In the genomic region with DNA sequence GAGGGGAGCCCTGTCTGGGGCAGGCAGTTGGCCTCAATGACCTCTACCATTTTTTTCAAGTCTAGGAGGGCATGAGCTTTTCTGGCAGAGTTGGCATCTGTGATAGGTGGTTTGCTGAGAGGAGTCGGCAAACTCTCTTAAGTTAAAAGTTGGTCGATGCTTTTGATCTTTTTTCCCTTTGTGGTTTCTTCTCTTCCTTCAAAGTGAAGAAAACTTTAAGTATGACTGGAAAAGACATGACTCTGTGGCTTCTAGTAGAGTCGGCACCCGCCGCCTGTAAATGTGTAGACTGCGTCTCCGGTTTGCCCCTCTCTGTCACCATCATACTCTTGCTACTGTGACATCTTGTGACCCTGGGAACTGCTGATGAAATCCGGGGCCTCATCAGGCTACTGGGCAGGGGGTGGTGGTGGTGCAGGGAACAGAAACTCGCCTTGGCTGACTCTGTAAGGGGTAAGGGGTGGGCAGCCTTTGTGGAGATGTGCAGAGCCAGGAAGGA, we compare ENCODE assay signal across 11 cellular contexts. TPM values are rescaled to one million over a fixed set of nuclear protein-coding genes. Genes with fewer than 3 reads are reported as not detected.
A peak's percentile ranks its signal among the peaks of the same experiment; 100 is the strongest.
DNase-seq lines count a peak whose midpoint lies in the region; ATAC-seq and TF ChIP-seq lines count a peak whose summit lies in the region.
"Had no signal": no experiment of that assay in that cellular context is flagged by ENCODE, and none has a peak within 500 bp of the region (broad histone marks: within the 10 kb centered on the region; RNA-seq: fewer than 3 reads in every experiment).

No MANE protein-coding gene starts in this region.

- no peak overlapping the region for H4K8ac ChIP-seq in trophoblast cell (ENCODE audit: low read depth, low read length)

- H2BK120ac ChIP-seq in trophoblast cell (ENCODE audit: insufficient read depth, low read length, poor library complexity), result no peak overlapping the region

- H3K4me2 ChIP-seq in OCI-LY3 (ENCODE audit: low read length), result peak overlapping the region; percentile 72
- H3K4me2 ChIP-seq in trophoblast cell (ENCODE audit: low read length), result no peak overlapping the region

- H3K27me3 ChIP-seq in OCI-LY3 (ENCODE audit: low read depth, low read length) (no peaks in the 10 kb centered on the region), trophoblast cell (ENCODE audit: insufficient read depth, low read length) (no peaks in the 10 kb centered on the region), heart left ventricle (no peaks in the 10 kb centered on the region)
- H3K27me3 ChIP-seq: ascending aorta, uterus had no signal

- DNase-seq in activated naive CD8-positive, alpha-beta T cell treated with anti-CD3 and anti-CD28 coated beads, Interleukin-2, amount 50 U/mL, for 16 hours (ENCODE audit: low read depth, low spot score), result peak; percentile 22
- peak; percentile 52 for DNase-seq in stimulated activated CD4-positive, alpha-beta T cell treated with anti-CD3 and anti-CD28 coated beads, Interleukin-4, amount 100 ng/mL, for 1 hour
- DNase-seq in NCI-H146 treated with DMSO at 0.1 percent for 48 hours (lab: John Stamatoyannopoulos, UW; ENCODE audit: unreplicated experiment), result no peak
- no peak for DNase-seq in trophoblast cell
- no peak for DNase-seq in NCI-H1436 (lab: John Stamatoyannopoulos, UW)
- no peak for DNase-seq in heart left ventricle
- DNase-seq: uterus had no signal

- no peak for TF ChIP-seq CTCF in OCI-LY3 (IDR thresholded peaks at IDR 0.05; ENCODE audit: low read depth, low read length)
- TF ChIP-seq CTCF in heart left ventricle (IDR thresholded peaks at IDR 0.05), result no peak

- TF ChIP-seq POLR2A in heart left ventricle (IDR thresholded peaks at IDR 0.05), result no peak

- H2AFZ ChIP-seq in OCI-LY3 (ENCODE audit: low read depth, low read length) (no peak overlapping the region), trophoblast cell (ENCODE audit: insufficient read depth, low read length, poor library complexity) (no peak overlapping the region)

- no peak overlapping the region for H3K23ac ChIP-seq in trophoblast cell (ENCODE audit: low read length)

- no peaks in the 10 kb centered on the region for H3K9me3 ChIP-seq in OCI-LY3 (ENCODE audit: insufficient read depth, low read length)
- no peaks in the 10 kb centered on the region for H3K9me3 ChIP-seq in trophoblast cell (ENCODE audit: insufficient read depth, low read depth, low read length)
- H3K9me3 ChIP-seq in heart left ventricle, result no peaks in the 10 kb centered on the region
- H3K9me3 ChIP-seq: ascending aorta, uterus had no signal

- H3K79me1 ChIP-seq in trophoblast cell (ENCODE audit: low read length), result no peaks in the 10 kb centered on the region

- H2BK5ac ChIP-seq in trophoblast cell (ENCODE audit: low read depth, low read length, poor library complexity), result no peak overlapping the region

- H4K91ac ChIP-seq in trophoblast cell (ENCODE audit: low read depth, low read length), result no peak overlapping the region

- H3K9ac ChIP-seq in OCI-LY3 (ENCODE audit: low read length), result peak overlapping the region; percentile 88
- H3K9ac ChIP-seq in trophoblast cell (ENCODE audit: low read length), result no peak overlapping the region

- H3K27ac ChIP-seq in OCI-LY3 (ENCODE audit: low read length) (peak overlapping the region; percentile 100), trophoblast cell (ENCODE audit: low read depth, low read length) (no peak overlapping the region), heart left ventricle (peak overlapping the region in 2 of 12 donors; percentile 85 to 96)
- H3K27ac ChIP-seq: uterus had no signal

- H3K4ac ChIP-seq in trophoblast cell (ENCODE audit: low read depth, low read length), result no peak overlapping the region

- H3K4me1 ChIP-seq in OCI-LY3 (ENCODE audit: low read length), result peaks cover 89% of the 10 kb centered on the region
- no peaks in the 10 kb centered on the region for H3K4me1 ChIP-seq in trophoblast cell (ENCODE audit: control insufficient read depth in 1 of 2, insufficient read depth in 2 of 2, low read length in 2 of 2)
- peaks cover 8 to 91% (median 33%) of the 10 kb centered on the region in 12 donors for H3K4me1 ChIP-seq in heart left ventricle
- H3K4me1 ChIP-seq: ascending aorta, uterus had no signal

- ATAC-seq in GM18909 (IDR thresholded peaks at IDR 0.05; ENCODE audit: poor library complexity, unreplicated experiment) (peak; percentile 21), heart left ventricle (no peak)

- no peak overlapping the region for H2BK12ac ChIP-seq in trophoblast cell (ENCODE audit: low read length)

- H3K18ac ChIP-seq in trophoblast cell (ENCODE audit: low read length), result no peak overlapping the region

- peak overlapping the region; percentile 43; the same call in 1 of the 2 replicates for H3K4me3 ChIP-seq in OCI-LY3 (ENCODE audit: low read length)
- no peak overlapping the region for H3K4me3 ChIP-seq in trophoblast cell (ENCODE audit: low read depth, low read length)
- no peak overlapping the region for H3K4me3 ChIP-seq in heart left ventricle
- H3K4me3 ChIP-seq: ascending aorta, uterus had no signal

- H3K36me3 ChIP-seq in OCI-LY3 (replicated peaks; ENCODE audit: low read depth, low read length) (peaks cover 49% of the 10 kb centered on the region), trophoblast cell (ENCODE audit: control insufficient read depth in 1 of 2, insufficient read depth in 2 of 2, low read length in 2 of 2) (no peaks in the 10 kb centered on the region), heart left ventricle (peaks cover 0 to 14% (median 0%) of the 10 kb centered on the region in 9 donors)
- H3K36me3 ChIP-seq: ascending aorta, uterus had no signal

- intact Hi-C loops in heart left ventricle (cut with DNase I), result no loop called here

- H4K12ac ChIP-seq in trophoblast cell (ENCODE audit: low read depth, low read length), result no peak overlapping the region

- WGBS in trophoblast cell (ENCODE audit: extremely low coverage, insufficient coverage, insufficient read length), result no CpG with 5 or more reads among the region's 9 CpGs
- WGBS in heart left ventricle, 4 donors, result 81 to 92% (median 91%) methylated on average over 9 of the region's 9 CpGs

- H4K20me1 ChIP-seq in OCI-LY3 (ENCODE audit: insufficient read depth, low read length), result no peaks in the 10 kb centered on the region

- H3K14ac ChIP-seq in trophoblast cell (ENCODE audit: low read length), result no peak overlapping the region

- no peak overlapping the region for H2AK5ac ChIP-seq in trophoblast cell (ENCODE audit: low read length)

- H3K79me2 ChIP-seq in OCI-LY3 (ENCODE audit: low read length), result peaks cover 82% of the 10 kb centered on the region
- H3K79me2 ChIP-seq in trophoblast cell (ENCODE audit: control insufficient read depth, insufficient read depth, low read length, poor library complexity), result no peaks in the 10 kb centered on the region

RNA-seq across cellular contexts. Expression of a gene that starts 21.1 kb away (rescaled TPM):
- polyA plus RNA-seq in trophoblast cell (2013), result 6.1 and 6.2 TPM in 2 replicates
- total RNA-seq in heart left ventricle, result 10 to 100 TPM in 2 of 9 donors, 1 to 10 TPM in 7; 2.8 to 29.1 (median 5.1) TPM
- polyA plus RNA-seq in heart left ventricle, result 1 to 10 TPM; 3.6 to 4.1 TPM

RNA-seq across cellular contexts. Expression of a gene that starts 48.8 kb away (rescaled TPM):
- 0.04 TPM in 1 of 2 replicates, not detected in the other for polyA plus RNA-seq in trophoblast cell (2013)
- not detected for total RNA-seq in heart left ventricle
- not detected for polyA plus RNA-seq in heart left ventricle
- total RNA-seq: ascending aorta, renal cortical epithelial cell, uterus had no signal

Comparison
In these comparisons a context has a peak if more than half of its experiments do, and no peak if none do; other contexts are left out.
1. DNase-seq: peak in activated naive CD8-positive, alpha-beta T cell treated with anti-CD3 and anti-CD28 coated beads, Interleukin-2, amount 50 U/mL, for 16 hours (single experiment) and stimulated activated CD4-positive, alpha-beta T cell treated with anti-CD3 and anti-CD28 coated beads, Interleukin-4, amount 100 ng/mL, for 1 hour (single experiment); none in NCI-H146 treated with DMSO at 0.1 percent for 48 hours (single experiment), trophoblast cell (0 of 2), NCI-H1436 (single experiment) and heart left ventricle (0 of 5).